Comparison of ENCODE assay signal across 1 cellular context in genomic region chr4:106355193-106355592, GRCh38.
TF ChIP-seq lines count a peak whose summit lies in the region.

No MANE protein-coding gene starts in this region.

TF ChIP-seq in WTC11, 78 proteins besides CTCF, POLR2A, EP300 and RAD21:
- TF ChIP-seq ZNF512 (CRISPR knock-in tag; IDR thresholded peaks at IDR 0.05; ENCODE audit: borderline replicate concordance): no peak
